In genomic region chr1:6440198-6441126, GRCh38 we compare ENCODE assay signal across 8 cellular contexts. TPM values are rescaled to one million over a fixed set of nuclear protein-coding genes. Genes with fewer than 3 reads are reported as not detected.
DNase-seq lines count a peak whose midpoint lies in the region; ATAC-seq and TF ChIP-seq lines count a peak whose summit lies in the region.

No MANE protein-coding gene starts in this region.

- DNase-seq in GDM1 (lab: John Stamatoyannopoulos, UW) (peak; percentile 13), NB4 (ENCODE audit: low read depth) (peak; percentile 42), omental fat pad (ENCODE audit: low spot score) (no peak), Karpas-422 (no peak), ureter (ENCODE audit: low spot score) (no peak)
- peak; percentile 68 to 71 for DNase-seq in activated CD4-positive, alpha-beta T cell treated with anti-CD3 and anti-CD28 coated beads, Interleukin-2, amount 50 U/mL, for 4 hours
- DNase-seq in effector memory CD4-positive, alpha-beta T cell, result peak; percentile 66 to 78 (median 76)

- H3K4me1 ChIP-seq in effector memory CD4-positive, alpha-beta T cell (ENCODE audit: control insufficient read depth, insufficient read depth, low read length, poor library complexity, severe bottlenecking), result peaks cover 4% of the 10 kb centered on the region
- peaks cover 3% of the 10 kb centered on the region; the same call in 1 of the 2 replicates for H3K4me1 ChIP-seq in Karpas-422 (ENCODE audit: low read length)

- TF ChIP-seq CTCF in NB4 (IDR thresholded peaks at IDR 0.05; ENCODE audit: low read depth, low read length), result peak; percentile 12
- TF ChIP-seq CTCF in omental fat pad (IDR thresholded peaks at IDR 0.05), result no peak

- H3K4me3 ChIP-seq in NB4 (ENCODE audit: low read depth, low read length) (no peak overlapping the region), Karpas-422 (ENCODE audit: low read length) (no peak overlapping the region)
- no peak overlapping the region for H3K4me3 ChIP-seq in effector memory CD4-positive, alpha-beta T cell (ENCODE audit: insufficient read depth, low read depth, low read length, poor library complexity, severe bottlenecking)

- ATAC-seq in omental fat pad (ENCODE audit: low FRiP score), result peak; percentile 57
- no peak for ATAC-seq in GM21423 (IDR thresholded peaks at IDR 0.05; ENCODE audit: unreplicated experiment)

- H3K4me2 ChIP-seq in Karpas-422 (ENCODE audit: low read depth, low read length, poor library complexity, severe bottlenecking), result no peak overlapping the region

- H3K27ac ChIP-seq in effector memory CD4-positive, alpha-beta T cell (ENCODE audit: insufficient read depth, low read length, poor library complexity, severe bottlenecking), result no peak overlapping the region
- H3K27ac ChIP-seq in Karpas-422 (ENCODE audit: low read length), result no peak overlapping the region

- H3K9me3 ChIP-seq in effector memory CD4-positive, alpha-beta T cell (ENCODE audit: control insufficient read depth, low read length), result no peaks in the 10 kb centered on the region
- H3K9me3 ChIP-seq in Karpas-422 (ENCODE audit: low read length), result no peaks in the 10 kb centered on the region

- no peaks in the 10 kb centered on the region for H3K36me3 ChIP-seq in effector memory CD4-positive, alpha-beta T cell (ENCODE audit: control insufficient read depth, insufficient read depth, low read length)
- no peaks in the 10 kb centered on the region for H3K36me3 ChIP-seq in Karpas-422 (ENCODE audit: insufficient read depth, low read length)

- no peaks in the 10 kb centered on the region for H3K79me2 ChIP-seq in Karpas-422 (ENCODE audit: low read length)

- TF ChIP-seq POLR2A in NB4 (IDR thresholded peaks at IDR 0.05; ENCODE audit: extremely low read depth, insufficient read length), result no peak

- H3K9me2 ChIP-seq in Karpas-422 (replicated peaks; ENCODE audit: insufficient read depth, low read length), result no peaks in the 10 kb centered on the region

- H2AFZ ChIP-seq in Karpas-422 (ENCODE audit: low read length), result no peak overlapping the region

- H3K9ac ChIP-seq in Karpas-422 (ENCODE audit: low read length), result no peak overlapping the region

- H4K20me1 ChIP-seq in Karpas-422 (ENCODE audit: insufficient read depth, low read depth, low read length), result 0 out of 2 replicates have a peak, but pooled peaks cover 5% of the 10 kb centered on the region

- no peaks in the 10 kb centered on the region for H3K27me3 ChIP-seq in effector memory CD4-positive, alpha-beta T cell (replicated peaks; ENCODE audit: control insufficient read depth, insufficient read depth, low read length, poor library complexity, severe bottlenecking)
- H3K27me3 ChIP-seq in Karpas-422 (ENCODE audit: low read length), result no peaks in the 10 kb centered on the region

RNA-seq across cellular contexts. Expression of gene ESPN, which starts 15.9 kb away (rescaled TPM):
- under 1 TPM in 1 of 4 donors, not detected in 3; 0.12 TPM for total RNA-seq in omental fat pad
- not detected in 2 replicates for total RNA-seq in Karpas-422 (2014; rRNA removed; shearing (Covaris generic); ENCODE audit: low replicate concordance)
- total RNA-seq in ureter, result 6.2 TPM

RNA-seq across cellular contexts. Expression of gene HES2, which starts 20.7 kb away (rescaled TPM):
- total RNA-seq in omental fat pad (under 1 TPM in 1 of 4 donors, not detected in 3; 0.12 TPM), ureter (2.1 TPM)
- total RNA-seq in Karpas-422 (2014; rRNA removed; shearing (Covaris generic); ENCODE audit: low replicate concordance), result not detected in 2 replicates

RNA-seq across cellular contexts. Expression of gene TNFRSF25, which starts 25.5 kb away (rescaled TPM):
- 10 to 100 TPM in 1 of 4 donors, 1 to 10 TPM in 3; 4.4 to 25.5 (median 6.6) TPM for total RNA-seq in omental fat pad
- 0.58 TPM in 1 of 2 replicates, not detected in the other for total RNA-seq in Karpas-422 (2014; rRNA removed; shearing (Covaris generic); ENCODE audit: low replicate concordance)
- 17.1 TPM for total RNA-seq in ureter

RNA-seq across cellular contexts. Expression of gene ACOT7, which starts 46.9 kb away (rescaled TPM):
- total RNA-seq in omental fat pad (10 to 100 TPM in 2 of 4 donors, 1 to 10 TPM in 2; 7.4 to 16.7 (median 9.2) TPM), ureter (19.1 TPM)
- total RNA-seq in Karpas-422 (2014; rRNA removed; shearing (Covaris generic); ENCODE audit: low replicate concordance), result 11.8 and 25.9 TPM in 2 replicates

RNA-seq across cellular contexts. Expression of gene PLEKHG5, which starts 51.0 kb away (rescaled TPM):
- total RNA-seq in omental fat pad (10 to 100 TPM in 1 of 4 donors, 1 to 10 TPM in 3; 6.6 to 24.6 (median 7.9) TPM), ureter (17.7 TPM)
- total RNA-seq in Karpas-422 (2014; rRNA removed; shearing (Covaris generic); ENCODE audit: low replicate concordance), result 0.25 TPM in 1 of 2 replicates, not detected in the other

Comparison
In these comparisons a context has a peak if more than half of its experiments do, and no peak if none do; other contexts are left out.
1. DNase-seq: peak in GDM1 (single experiment), NB4 (single experiment), activated CD4-positive, alpha-beta T cell treated with anti-CD3 and anti-CD28 coated beads, Interleukin-2, amount 50 U/mL, for 4 hours (2 of 2) and effector memory CD4-positive, alpha-beta T cell (3 of 3); none in omental fat pad (single experiment), Karpas-422 (single experiment) and ureter (single experiment).